33 cellular contexts compared by ENCODE assay signal in the genomic region with DNA sequence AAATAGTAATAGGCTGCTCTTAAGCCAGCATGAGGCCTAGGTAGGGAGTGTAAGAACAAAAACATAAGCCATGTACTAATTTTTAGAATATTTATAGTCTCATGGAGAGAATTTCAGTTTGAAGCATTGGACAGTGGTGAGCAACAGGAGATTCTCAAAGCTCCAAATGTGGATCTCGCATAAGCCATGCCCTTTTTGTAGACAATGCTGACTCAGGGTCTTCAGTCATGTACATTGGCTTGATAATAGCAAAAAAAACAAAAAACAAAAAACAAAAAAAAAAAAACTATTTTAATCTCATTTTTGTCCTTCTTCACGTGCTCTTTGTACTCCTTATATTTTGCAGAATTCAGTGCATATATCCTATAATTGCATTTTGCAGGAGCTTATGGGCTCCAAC.
"Had no signal": no experiment of that assay in that cellular context is flagged by ENCODE, and none has a peak within 500 bp of the region (broad histone marks: within the 10 kb centered on the region; RNA-seq: fewer than 3 reads in every experiment).

No MANE protein-coding gene starts in this region.

- H3K27ac ChIP-seq: adrenal gland, ascending aorta, body of pancreas, brain microvascular endothelial cell, breast epithelium, cardiac muscle cell had no signal

- H3K27me3 ChIP-seq: adrenal gland, ascending aorta, body of pancreas, brain microvascular endothelial cell, breast epithelium, cardiac muscle cell had no signal

- DNase-seq: activated effector memory CD4-positive, alpha-beta T cell treated with anti-CD3 and anti-CD28 coated beads, Interleukin-2, amount 50 U/mL, for 16 hours; activated effector memory CD4-positive, alpha-beta T cell treated with Interleukin-2 at 50 U/mL for 16 hours; activated gamma-delta T cell; activated gamma-delta T cell treated with Interleukin-2 at 50 U/mL for 16 hours; activated naive CD4-positive, alpha-beta T cell; activated naive CD4-positive, alpha-beta T cell treated with anti-CD3 and anti-CD28 coated beads for 36 hours; activated naive CD4-positive, alpha-beta T cell treated with anti-CD3 and anti-CD28 coated beads, Interleukin-2, amount 10 ng/mL, durations not matched to agents 7 days and 5 days; activated naive CD4-positive, alpha-beta T cell treated with anti-CD3 and anti-CD28 coated beads, Interleukin-2, amount 50 U/mL, for 16 hours; activated naive CD4-positive, alpha-beta T cell treated with Interleukin-2 at 50 U/mL for 16 hours; activated naive CD8-positive, alpha-beta T cell treated with anti-CD3 and anti-CD28 coated beads for 36 hours; activated naive CD8-positive, alpha-beta T cell treated with anti-CD3 and anti-CD28 coated beads, Interleukin-2, amount 10 ng/mL, durations not matched to agents 7 days and 5 days; activated naive CD8-positive, alpha-beta T cell treated with anti-CD3 and anti-CD28 coated beads, Interleukin-2, amount 50 U/mL, for 24 hours; activated T-cell treated with anti-CD3 and anti-CD28 coated beads, Interleukin-2, amount 50 U/mL, for 4 hours; activated T-cell treated with anti-CD3 and anti-CD28 coated beads, Interleukin-2, amount 50 U/mL, for 48 hours; activated T-cell treated with anti-CD3 and anti-CD28 coated beads, Interleukin-2, amount 50 U/mL, for 72 hours; adrenal gland; amniotic stem cell; amygdala; anterior cingulate cortex; aorta; body of pancreas; brain microvascular endothelial cell; caudate nucleus; central memory CD4-positive, alpha-beta T cell; cerebellar nuclear complex had no signal

- H3K9me3 ChIP-seq: adrenal gland, ascending aorta, body of pancreas, breast epithelium had no signal

- FAIRE-seq: astrocyte, bronchial epithelial cell, colon had no signal

- ATAC-seq: activated naive CD4-positive, alpha-beta T cell treated with anti-CD3 and anti-CD28 coated beads, Interleukin-2, amount 50 U/mL, for 72 hours; activated naive CD8-positive, alpha-beta T cell treated with anti-CD3 and anti-CD28 coated beads, Interleukin-2, amount 50 U/mL, for 24 hours; activated T-cell treated with anti-CD3 and anti-CD28 coated beads, Interleukin-2, amount 50 U/mL, for 4 hours; activated T-cell treated with anti-CD3 and anti-CD28 coated beads, Interleukin-2, amount 50 U/mL, for 72 hours; activated T-helper 17 cell treated with anti-CD3 and anti-CD28 coated beads, Interleukin-2, amount 50 U/mL, for 72 hours; body of pancreas had no signal

- H3K36me3 ChIP-seq: adrenal gland, ascending aorta, brain microvascular endothelial cell, breast epithelium, cardiac muscle cell had no signal

- H3K4me1 ChIP-seq: adrenal gland, ascending aorta, breast epithelium had no signal

- H3K4me3 ChIP-seq: adrenal gland, ascending aorta, body of pancreas, breast epithelium, cardiac muscle cell had no signal
